Comparison of ENCODE assay signal across 1 cellular context in genomic region chr19:42343344-42344110, GRCh38.
TF ChIP-seq lines count a peak whose summit lies in the region.

No MANE protein-coding gene starts in this region.

TF ChIP-seq in endothelial cell of umbilical vein, 7 proteins besides CTCF, POLR2A, EP300 and RAD21:
- TF ChIP-seq GATA2 (IDR thresholded peaks at IDR 0.05; ENCODE audit: insufficient read depth, insufficient read length, low read depth, low read length) (no peak), FOS (IDR thresholded peaks at IDR 0.05; ENCODE audit: borderline replicate concordance, insufficient read depth, low read length) (no peak)
